Comparison of ENCODE assay signal across 9 cellular contexts in genomic region chr10:75407716-75408511, GRCh38. TPM values are rescaled to one million over a fixed set of nuclear protein-coding genes. Genes with fewer than 3 reads are reported as not detected.
A peak's percentile ranks its signal among the peaks of the same experiment; 100 is the strongest.
DNase-seq lines count a peak whose midpoint lies in the region; ATAC-seq, FAIRE-seq and TF ChIP-seq lines count a peak whose summit lies in the region.
"Had no signal": no experiment of that assay in that cellular context is flagged by ENCODE, and none has a peak within 500 bp of the region (broad histone marks: within the 10 kb centered on the region; RNA-seq: fewer than 3 reads in every experiment).

No MANE protein-coding gene starts in this region.

- no peak overlapping the region for H3K9ac ChIP-seq in endodermal cell (ENCODE audit: extremely low read depth, low read length, poor library complexity, severe bottlenecking)

- no peak for ATAC-seq in naive B cell (ENCODE audit: low read depth in 2 of 2)
- ATAC-seq in HG03139 (IDR thresholded peaks at IDR 0.05; ENCODE audit: unreplicated experiment), result no peak

- H3K36me3 Mint-ChIP-seq in endodermal cell (ENCODE audit: low read depth) (no peaks in the 10 kb centered on the region), naive B cell (peaks cover 4 to 25% of the 10 kb centered on the region in 2 donors)

- H3K9me3 Mint-ChIP-seq in endodermal cell (no peaks in the 10 kb centered on the region), naive B cell (peaks cover 6 to 17% (median 9%) of the 10 kb centered on the region in 7 donors)

- TF ChIP-seq CTCF in NB4 (IDR thresholded peaks at IDR 0.05; ENCODE audit: low read depth, low read length), result peak; percentile 0
- no peak for TF ChIP-seq CTCF in endodermal cell (conservative IDR thresholded peaks at IDR 0.05)

- peaks cover 5% of the 10 kb centered on the region for H3K4me1 ChIP-seq in endodermal cell (ENCODE audit: control insufficient read depth, insufficient read depth, low read length)
- peaks cover 0 to 8% of the 10 kb centered on the region in 2 donors for H3K4me1 ChIP-seq in small intestine (ENCODE audit: control insufficient read depth in 2 of 2, insufficient read depth in 1 of 2, low read depth in 1 of 2, low read length in 1 of 2)

- H3K27ac Mint-ChIP-seq in endodermal cell (no peak overlapping the region), naive B cell (no peak overlapping the region)

- H3K27ac ChIP-seq in endodermal cell (ENCODE audit: low read depth, low read length), result peak overlapping the region; percentile 73
- peak overlapping the region in 1 of 2 donors; percentile 8 for H3K27ac ChIP-seq in small intestine (ENCODE audit: low read depth in 1 of 2, low read length in 1 of 2)

- H3K4me3 Mint-ChIP-seq in endodermal cell, result peak overlapping the region; percentile 73
- H3K4me3 Mint-ChIP-seq in naive B cell, result peak overlapping the region; percentile 59 to 84 (median 76)

- H3K4me3 ChIP-seq in NB4 (ENCODE audit: low read depth, low read length) (peak overlapping the region; percentile 77), endodermal cell (ENCODE audit: low read length) (peak overlapping the region; percentile 78), small intestine (ENCODE audit: low read depth in 1 of 2, low read length in 2 of 2) (no peak overlapping the region)

- H3K4me1 Mint-ChIP-seq in endodermal cell (peaks cover 40% of the 10 kb centered on the region), naive B cell (peaks cover 25 to 32% (median 27%) of the 10 kb centered on the region in 3 donors)

- no peaks in the 10 kb centered on the region for H3K9me3 ChIP-seq in endodermal cell (ENCODE audit: control insufficient read depth, low read length)
- no peaks in the 10 kb centered on the region for H3K9me3 ChIP-seq in small intestine (ENCODE audit: control insufficient read depth, low read depth)

- H3K36me3 ChIP-seq in endodermal cell (ENCODE audit: control insufficient read depth, insufficient read depth, low read length) (no peaks in the 10 kb centered on the region), small intestine (ENCODE audit: control insufficient read depth in 2 of 2, insufficient read depth in 2 of 2, low read length in 2 of 2) (no peaks in the 10 kb centered on the region)

- DNase-seq in Ammon's horn (ENCODE audit: low spot score) (peak; percentile 25), NB4 (ENCODE audit: low read depth) (peak; percentile 63), endodermal cell (peak; percentile 83), naive B cell (no peak), RPMI8226 (no peak), small intestine (no peak), DMS153 (lab: John Stamatoyannopoulos, UW) (no peak)

- H3K27me3 ChIP-seq in endodermal cell (ENCODE audit: control insufficient read depth, insufficient read depth, low read length, poor library complexity, severe bottlenecking) (peaks cover 94% of the 10 kb centered on the region), small intestine (ENCODE audit: control insufficient read depth in 2 of 2, insufficient read depth in 2 of 2, low read length in 2 of 2) (no peaks in the 10 kb centered on the region)

- TF ChIP-seq POLR2A in NB4 (IDR thresholded peaks at IDR 0.05; ENCODE audit: extremely low read depth, insufficient read length), result no peak

- H3K27me3 Mint-ChIP-seq in endodermal cell (ENCODE audit: insufficient read depth) (peaks cover 91% of the 10 kb centered on the region), naive B cell (peaks cover 68 to 78% (median 77%) of the 10 kb centered on the region in 3 donors)

- 3% methylated on average over 19 to 68 of the region's 68 CpGs for WGBS in endodermal cell (ENCODE audit: insufficient coverage in 1 of 2, insufficient read length in 1 of 2), 2 experiments
- 38 to 82% (median 57%) methylated on average over 60 to 68 of the region's 68 CpGs for WGBS in small intestine, 3 donors

- no peak for FAIRE-seq in small intestine (lab: Jason Lieb, UNC)
- FAIRE-seq: endometrium had no signal

RNA-seq across cellular contexts. Expression of gene ZNF503, which starts 6.3 kb away (rescaled TPM):
- 1 to 10 TPM in 1 of 2 donors, under 1 TPM in 1; 0.40 to 1.1 TPM for total RNA-seq in endodermal cell
- 67.9 TPM for polyA plus RNA-seq in endodermal cell (2013, experiment 1 of 2)
- polyA plus RNA-seq in endodermal cell (2013, experiment 2 of 2), result 68.5 TPM
- polyA plus RNA-seq in naive B cell (ENCODE audit: low read depth in 6 of 6), result not detected
- polyA plus RNA-seq in small intestine, result 10 to 100 TPM in 1 of 3 donors, 1 to 10 TPM in 2; 2.0 to 17.2 (median 5.9) TPM

RNA-seq across cellular contexts. Expression of gene LRMDA, which starts 23.5 kb away (rescaled TPM):
- 1 to 10 TPM; 1.7 to 5.1 TPM for total RNA-seq in endodermal cell
- polyA plus RNA-seq in endodermal cell (2013, experiment 1 of 2), result 1.5 TPM
- 0.66 TPM for polyA plus RNA-seq in endodermal cell (2013, experiment 2 of 2)
- polyA plus RNA-seq in naive B cell (ENCODE audit: low read depth in 6 of 6), result 1 to 10 TPM in 1 of 6 donors, not detected in 5; 2.1 TPM
- polyA plus RNA-seq in small intestine, result 10 to 100 TPM in 1 of 3 donors, 1 to 10 TPM in 1, not detected in 1; 5.6 to 16.2 TPM

Comparison
In these comparisons a context has a peak if more than half of its experiments do, and no peak if none do; other contexts are left out.
1. DNase-seq: peak in Ammon's horn (single experiment), NB4 (single experiment) and endodermal cell (single experiment); none in naive B cell (single experiment), RPMI8226 (single experiment), small intestine (single experiment) and DMS153 (single experiment).
2. H3K4me3 ChIP-seq: peak in NB4 (single experiment) and endodermal cell (single experiment); none in small intestine (0 of 2).